17 cellular contexts compared by ENCODE assay signal in genomic region chrX:153706799-153707198, GRCh38. TPM values are rescaled to one million over a fixed set of nuclear protein-coding genes. Genes with fewer than 3 reads are reported as not detected.
"Had no signal": no experiment of that assay in that cellular context is flagged by ENCODE, and none has a peak within 500 bp of the region (broad histone marks: within the 10 kb centered on the region; RNA-seq: fewer than 3 reads in every experiment).

No MANE protein-coding gene starts in this region.

- H3K36me3 Mint-ChIP-seq: activated CD4-positive, alpha-beta memory T cell treated with anti-CD3 and anti-CD28 coated beads for 36 hours; immature natural killer cell had no signal

- DNase-seq: activated CD4-positive, alpha-beta memory T cell treated with anti-CD3 and anti-CD28 coated beads for 36 hours; activated CD4-positive, CD25-positive, alpha-beta regulatory T cell treated with anti-CD3 and anti-CD28 coated beads, Interleukin-2, amount 50 U/mL, for 72 hours; activated naive CD4-positive, alpha-beta T cell; dermis blood vessel endothelial cell; endodermal cell; immature natural killer cell; mesenchymal stem cell; retina; stimulated activated CD4-positive, alpha-beta T cell treated with anti-CD3 and anti-CD28 coated beads, Interleukin-2, amount 100 ng/mL, for 24 hours; stimulated activated naive CD4-positive, alpha-beta T cell treated with Interleukin-2 at 50 U/mL for 16 hours; SW 1271 had no signal

- H3K27me3 Mint-ChIP-seq: activated CD4-positive, alpha-beta memory T cell treated with anti-CD3 and anti-CD28 coated beads for 36 hours; type B pancreatic cell had no signal

- H3K4me1 ChIP-seq: adrenal gland, SJSA1 had no signal

- H3K27ac ChIP-seq: adrenal gland, pancreas, SJSA1, suprapubic skin had no signal

- H3K4me3 ChIP-seq: adrenal gland, pancreas, SJSA1, suprapubic skin had no signal

- H3K27me3 ChIP-seq: adrenal gland, pancreas, SJSA1, suprapubic skin had no signal

- H3K4me1 Mint-ChIP-seq: endodermal cell had no signal

- H3K27ac Mint-ChIP-seq: activated CD4-positive, alpha-beta memory T cell treated with anti-CD3 and anti-CD28 coated beads for 36 hours; endodermal cell; type B pancreatic cell had no signal

- ATAC-seq: esophagus mucosa, pancreas had no signal

- H3K9me3 ChIP-seq: adrenal gland, pancreas, SJSA1, suprapubic skin had no signal

- H3K9me3 Mint-ChIP-seq: activated CD4-positive, alpha-beta memory T cell treated with anti-CD3 and anti-CD28 coated beads for 36 hours; immature natural killer cell; type B pancreatic cell had no signal

- H3K4me3 Mint-ChIP-seq: activated CD4-positive, alpha-beta memory T cell treated with anti-CD3 and anti-CD28 coated beads for 36 hours; endodermal cell; immature natural killer cell; type B pancreatic cell had no signal

RNA-seq across cellular contexts. Expression of gene PNCK, which starts 33.2 kb away (rescaled TPM):
- total RNA-seq: dermis blood vessel endothelial cell, SJSA1 had no signal
- polyA plus RNA-seq: immature natural killer cell had no signal

RNA-seq across cellular contexts. Expression of gene PLXNB3, which starts 57.2 kb away (rescaled TPM):
- polyA plus RNA-seq: immature natural killer cell had no signal
